ENCODE assay signal across 21 cellular contexts in the genomic region with DNA sequence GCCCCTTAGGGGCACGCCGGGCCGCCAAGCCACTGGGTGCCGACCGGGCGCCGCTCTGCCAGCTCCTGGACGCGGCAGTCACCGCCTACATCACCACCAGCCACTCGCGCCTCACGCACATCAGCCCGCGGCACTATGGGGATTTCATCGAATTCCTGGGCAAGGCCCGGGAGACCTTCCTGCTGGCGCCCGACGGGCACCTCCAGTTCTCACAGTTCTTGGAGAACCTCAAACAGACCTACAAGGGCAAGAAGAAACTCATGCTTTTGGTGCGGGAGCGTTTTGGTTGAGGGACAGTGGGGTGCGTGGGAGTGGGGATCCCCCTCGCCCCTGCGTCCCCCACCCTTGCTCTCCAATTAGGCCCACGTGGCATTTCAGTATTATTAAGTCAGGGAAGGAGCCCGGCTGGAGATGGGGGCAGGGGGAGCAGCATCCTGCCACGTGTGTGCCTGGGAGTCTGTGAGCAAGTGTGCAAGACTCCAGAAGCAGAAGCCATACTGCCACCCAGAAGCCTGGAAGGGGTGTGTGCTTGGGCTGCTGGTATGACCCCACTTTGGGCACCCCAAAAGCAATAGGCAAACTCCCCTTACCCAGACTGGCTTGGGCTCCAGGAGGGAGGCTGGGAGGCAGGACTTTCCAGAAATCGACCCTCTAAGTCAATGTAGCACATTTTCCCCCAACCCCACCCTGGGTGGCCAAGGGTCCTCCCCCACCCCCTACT. TPM values are rescaled to one million over a fixed set of nuclear protein-coding genes. Genes with fewer than 3 reads are reported as not detected.
A peak's percentile ranks its signal among the peaks of the same experiment; 100 is the strongest.
DNase-seq lines count a peak whose midpoint lies in the region; ATAC-seq and TF ChIP-seq lines count a peak whose summit lies in the region.
"Had no signal": no experiment of that assay in that cellular context is flagged by ENCODE, and none has a peak within 500 bp of the region (broad histone marks: within the 10 kb centered on the region; RNA-seq: fewer than 3 reads in every experiment).

No MANE protein-coding gene starts in this region.

- no peaks in the 10 kb centered on the region for H3K27me3 Mint-ChIP-seq in CD4-positive, CD25-positive, alpha-beta regulatory T cell
- peaks cover 14% of the 10 kb centered on the region for H3K27me3 Mint-ChIP-seq in endothelial cell (ENCODE audit: unreplicated experiment)

- H3K4me1 Mint-ChIP-seq in CD4-positive, CD25-positive, alpha-beta regulatory T cell: peaks cover 0 to 27% (median 17%) of the 10 kb centered on the region in 4 donors
- H3K4me1 Mint-ChIP-seq in endothelial cell (ENCODE audit: unreplicated experiment): peaks cover 4% of the 10 kb centered on the region

- peaks cover 5% of the 10 kb centered on the region for H3K36me3 ChIP-seq in CD4-positive, CD25-positive, alpha-beta regulatory T cell (ENCODE audit: control insufficient read depth, insufficient read depth, low read length)
- H3K36me3 ChIP-seq in H7 (replicated peaks; ENCODE audit: control insufficient read depth, insufficient read depth, low read length) (peaks cover 8% of the 10 kb centered on the region), adipocyte (ENCODE audit: control insufficient read depth, insufficient read depth, low read length, severe bottlenecking) (peaks cover 20% of the 10 kb centered on the region)

- no peak for TF ChIP-seq POLR2A in erythroblast (IDR thresholded peaks at IDR 0.05; ENCODE audit: low read length)

- H3K9me3 ChIP-seq in CD4-positive, CD25-positive, alpha-beta regulatory T cell (ENCODE audit: control insufficient read depth in 2 of 2, low read length in 2 of 2): no peaks in the 10 kb centered on the region
- H3K9me3 ChIP-seq in adipocyte (ENCODE audit: control insufficient read depth, low read length): no peaks in the 10 kb centered on the region
- H3K9me3 ChIP-seq: BLaER1 treated with 17β-estradiol and CSF1 and Interleukin-3, amounts not matched to agents 10 nM and 100 nM; body of pancreas; ovary; tibial artery had no signal

- H3K36me3 Mint-ChIP-seq in CD4-positive, CD25-positive, alpha-beta regulatory T cell: peaks cover 4% of the 10 kb centered on the region
- peaks cover 37% of the 10 kb centered on the region for H3K36me3 Mint-ChIP-seq in endothelial cell (ENCODE audit: low read depth, unreplicated experiment)

- no peak overlapping the region for H3K4me3 ChIP-seq in CD4-positive, CD25-positive, alpha-beta regulatory T cell (ENCODE audit: low read depth, low read length)
- H3K4me3 ChIP-seq in H7 (ENCODE audit: insufficient read depth, low read depth, low read length) (no peak overlapping the region), adipocyte (ENCODE audit: low read length) (no peak overlapping the region)
- H3K4me3 ChIP-seq: BLaER1 treated with 17β-estradiol and CSF1 and Interleukin-3, amounts not matched to agents 10 nM and 100 nM; body of pancreas; ovary; tibial artery had no signal

- peaks cover 22% of the 10 kb centered on the region for H3K4me1 ChIP-seq in CD4-positive, CD25-positive, alpha-beta regulatory T cell (ENCODE audit: control insufficient read depth, insufficient read depth, low read length, poor library complexity, severe bottlenecking)
- peaks cover 18% of the 10 kb centered on the region for H3K4me1 ChIP-seq in adipocyte (ENCODE audit: control insufficient read depth, insufficient read depth, low read length)

- DNase-seq in CD4-positive, CD25-positive, alpha-beta regulatory T cell: no peak
- DNase-seq in H7 (peak; percentile 30), adipocyte (ENCODE audit: low read depth) (peak; percentile 34), lung microvascular endothelial cell (ENCODE audit: low read depth in 2 of 2) (peak; percentile 67 to 73), erythroblast (lab: John Stamatoyannopoulos, UW) (no peak), endothelial cell (ENCODE audit: low spot score) (no peak), left cardiac atrium (no peak)
- DNase-seq: activated naive CD4-positive, alpha-beta T cell treated with Interleukin-2 at 50 U/mL for 16 hours; body of pancreas; DMS79; NCI-H1092 treated with DMSO at 0.1 percent for 48 hours; NCI-H82; ovary; stimulated activated CD4-positive, alpha-beta T cell treated with anti-CD3 and anti-CD28 coated beads, Interleukin-4, amount 100 ng/mL, for 4 hours; tibial artery had no signal

- H3K27ac ChIP-seq in CD4-positive, CD25-positive, alpha-beta regulatory T cell (ENCODE audit: insufficient read depth, low read length, poor library complexity, severe bottlenecking): no peak overlapping the region
- H3K27ac ChIP-seq: BLaER1 treated with 17β-estradiol and CSF1 and Interleukin-3, amounts not matched to agents 10 nM and 100 nM; body of pancreas; ovary had no signal

- peak overlapping the region in 2 of 3 donors; percentile 14 to 55 for H3K27ac Mint-ChIP-seq in CD4-positive, CD25-positive, alpha-beta regulatory T cell
- H3K27ac Mint-ChIP-seq in endothelial cell (ENCODE audit: unreplicated experiment): no peak overlapping the region
- H3K27ac Mint-ChIP-seq: T-helper 2 cell treated with Interferon-gamma antibody and Interleukin-4, amounts not matched to agents 5 μg/mL and 100 μg/mL, for 36 hours had no signal

- H3K4me3 Mint-ChIP-seq in CD4-positive, CD25-positive, alpha-beta regulatory T cell: no peak overlapping the region
- H3K4me3 Mint-ChIP-seq in endothelial cell (ENCODE audit: unreplicated experiment): no peak overlapping the region
- H3K4me3 Mint-ChIP-seq: T-helper 2 cell treated with Interferon-gamma antibody and Interleukin-4, amounts not matched to agents 5 μg/mL and 100 μg/mL, for 36 hours had no signal

- no peak for ATAC-seq in CD4-positive, CD25-positive, alpha-beta regulatory T cell (ENCODE audit: low read depth in 2 of 2)
- ATAC-seq in HG02870 (IDR thresholded peaks at IDR 0.05; ENCODE audit: unreplicated experiment) (no peak), left cardiac atrium (no peak)
- ATAC-seq: activated CD4-positive, CD25-positive, alpha-beta regulatory T cell treated with anti-CD3 and anti-CD28 coated beads, Interleukin-2, amount 50 U/mL, for 24 hours; body of pancreas; HCT116 had no signal

- intact Hi-C loops in left cardiac atrium (cut with DNase I): loop anchor here in 1 of 2 donors (5.0 kb wide), 1 partner anchor 34 kb away; the partner anchor contains the start of gene ZSWIM4

- no peak for TF ChIP-seq CTCF in endothelial cell (IDR thresholded peaks at IDR 0.05; ENCODE audit: unreplicated experiment)

- no peak overlapping the region for H3K9ac ChIP-seq in adipocyte (ENCODE audit: low read length)
- H3K9ac ChIP-seq: BLaER1 treated with 17β-estradiol and CSF1 and Interleukin-3, amounts not matched to agents 10 nM and 100 nM had no signal

- peaks cover 0 to 2% (median 0%) of the 10 kb centered on the region in 7 donors for H3K9me3 Mint-ChIP-seq in CD4-positive, CD25-positive, alpha-beta regulatory T cell
- H3K9me3 Mint-ChIP-seq in endothelial cell (ENCODE audit: unreplicated experiment): no peaks in the 10 kb centered on the region
- H3K9me3 Mint-ChIP-seq: T-helper 2 cell treated with Interferon-gamma antibody and Interleukin-4, amounts not matched to agents 5 μg/mL and 100 μg/mL, for 36 hours had no signal

- no peaks in the 10 kb centered on the region for H3K27me3 ChIP-seq in CD4-positive, CD25-positive, alpha-beta regulatory T cell (ENCODE audit: control insufficient read depth, insufficient read depth, low read length)
- H3K27me3 ChIP-seq in H7 (ENCODE audit: control insufficient read depth, insufficient read depth, low read length): no peaks in the 10 kb centered on the region
- H3K27me3 ChIP-seq in adipocyte (replicated peaks; ENCODE audit: control insufficient read depth, insufficient read depth, low read length): no peaks in the 10 kb centered on the region
- H3K27me3 ChIP-seq: BLaER1 treated with 17β-estradiol and CSF1 and Interleukin-3, amounts not matched to agents 10 nM and 100 nM; body of pancreas; ovary; tibial artery had no signal

RNA-seq across cellular contexts. Expression of gene ZSWIM4, which starts 35.7 kb away (rescaled TPM):
- 4.5 TPM for total RNA-seq in CD4-positive, CD25-positive, alpha-beta regulatory T cell
- polyA plus RNA-seq in CD4-positive, CD25-positive, alpha-beta regulatory T cell: under 1 TPM; 0.46 to 0.82 (median 0.54) TPM
- total RNA-seq in H7 (2014; rRNA removed; shearing (Covaris generic)): 18.3 and 21.5 TPM in 2 replicates
- 7.8 and 11.3 TPM in 2 replicates for total RNA-seq in lung microvascular endothelial cell
- 43.7 TPM for total RNA-seq in endothelial cell (ENCODE audit: unreplicated experiment)
- 1 to 10 TPM; 3.4 to 7.3 TPM for total RNA-seq in left cardiac atrium

RNA-seq across cellular contexts. Expression of gene NANOS3, which starts 46.0 kb away (rescaled TPM):
- total RNA-seq in CD4-positive, CD25-positive, alpha-beta regulatory T cell: not detected
- polyA plus RNA-seq in CD4-positive, CD25-positive, alpha-beta regulatory T cell: not detected
- total RNA-seq in H7 (2014; rRNA removed; shearing (Covaris generic)): not detected in 2 replicates
- total RNA-seq in lung microvascular endothelial cell: 0.40 TPM in 1 of 2 replicates, not detected in the other
- total RNA-seq in endothelial cell (ENCODE audit: unreplicated experiment): 0.69 TPM
- total RNA-seq in left cardiac atrium: 1 to 10 TPM; 1.0 to 1.2 TPM
- total RNA-seq: body of pancreas, mononuclear cell had no signal

RNA-seq across cellular contexts. Expression of gene C19orf53, which starts 56.7 kb away (rescaled TPM):
- total RNA-seq in CD4-positive, CD25-positive, alpha-beta regulatory T cell: 61.2 TPM
- polyA plus RNA-seq in CD4-positive, CD25-positive, alpha-beta regulatory T cell: 100 to 1,000 TPM; 205 to 244 (median 237) TPM
- 91.5 and 120 TPM in 2 replicates for total RNA-seq in H7 (2014; rRNA removed; shearing (Covaris generic))
- total RNA-seq in lung microvascular endothelial cell: 37.5 and 46.2 TPM in 2 replicates
- 98.4 TPM for total RNA-seq in endothelial cell (ENCODE audit: unreplicated experiment)
- 10 to 100 TPM; 82.6 to 83.2 TPM for total RNA-seq in left cardiac atrium

Comparison
In these comparisons a context has a peak if more than half of its experiments do, and no peak if none do; other contexts are left out.
1. DNase-seq: peak in H7 (single experiment), adipocyte (single experiment) and lung microvascular endothelial cell (2 of 2); none in CD4-positive, CD25-positive, alpha-beta regulatory T cell (0 of 3), erythroblast (0 of 2), endothelial cell (single experiment) and left cardiac atrium (single experiment).